ENCODE assay signal across 8 cellular contexts in genomic region chr4:78777556-78777900, GRCh38. TPM values are rescaled to one million over a fixed set of nuclear protein-coding genes. Genes with fewer than 3 reads are reported as not detected.
A peak's percentile ranks its signal among the peaks of the same experiment; 100 is the strongest.
DNase-seq lines count a peak whose midpoint lies in the region; ATAC-seq, FAIRE-seq and TF ChIP-seq lines count a peak whose summit lies in the region.

No MANE protein-coding gene starts in this region.

- TF ChIP-seq CTCF in A549 (IDR thresholded peaks at IDR 0.05) (no peak), bronchial epithelial cell (IDR thresholded peaks at IDR 0.05; ENCODE audit: insufficient read depth, low read length, severe bottlenecking) (no peak), GM13977 (IDR thresholded peaks at IDR 0.05; ENCODE audit: extremely low read depth, insufficient read depth, missing control alignments) (no peak)

- WGBS in A549 (ENCODE audit: missing lambda C conversion rate) = 77% methylated on average over 7 of the region's 7 CpGs

- H3K27me3 ChIP-seq in HUES6 (ENCODE audit: control insufficient read depth, insufficient read depth, low read length) = no peaks in the 10 kb centered on the region
- no peaks in the 10 kb centered on the region for H3K27me3 ChIP-seq in bronchial epithelial cell (ENCODE audit: control insufficient read depth, insufficient read depth, low read length)
- H3K27me3 ChIP-seq in muscle layer of colon (ENCODE audit: control insufficient read depth in 1 of 2, insufficient read depth in 2 of 2, low read length in 2 of 2) = no peaks in the 10 kb centered on the region

- CTCF ChIA-PET in A549 (lab: Yijun Ruan, JAX) = no interaction called here

- H3K4me1 ChIP-seq in A549 = peaks cover 18% of the 10 kb centered on the region; the same call in 2 of the 3 replicates
- H3K4me1 ChIP-seq in HUES6 (ENCODE audit: control insufficient read depth, insufficient read depth, low read length) = peaks cover 32% of the 10 kb centered on the region
- peaks cover 18% of the 10 kb centered on the region for H3K4me1 ChIP-seq in muscle layer of colon (ENCODE audit: insufficient read depth, low read length)

- H3K9ac ChIP-seq in HUES6 (ENCODE audit: low read length) = no peak overlapping the region
- H3K9ac ChIP-seq in muscle layer of colon (ENCODE audit: low read length) = peak overlapping the region; percentile 65

- POLR2A ChIA-PET in A549 (lab: Yijun Ruan, JAX) = interaction anchor here (1.7 to 2.2 kb wide), 2 partner anchors 116 to 132 kb away, joined by 12 to 18 read pairs; no protein-coding TSS in a partner anchor

- no peaks in the 10 kb centered on the region for H3K9me3 ChIP-seq in A549
- H3K9me3 ChIP-seq in HUES6 (ENCODE audit: control insufficient read depth, insufficient read depth, low read depth, low read length) = no peaks in the 10 kb centered on the region
- H3K9me3 ChIP-seq in muscle layer of colon (ENCODE audit: low read length) = no peaks in the 10 kb centered on the region

- H3K36me3 ChIP-seq in HUES6 (ENCODE audit: control insufficient read depth, insufficient read depth, low read length) (no peaks in the 10 kb centered on the region), bronchial epithelial cell (ENCODE audit: control insufficient read depth, insufficient read depth, low read length) (no peaks in the 10 kb centered on the region), muscle layer of colon (ENCODE audit: insufficient read depth, low read length) (no peaks in the 10 kb centered on the region)

- no peak for TF ChIP-seq POLR2A in A549 (IDR thresholded peaks at IDR 0.05; ENCODE audit: low read length)

- no peak for DNase-seq in A549 (ENCODE audit: low read depth in 1 of 2, low spot score in 1 of 2)
- DNase-seq in bronchial epithelial cell (ENCODE audit: low read depth) = no peak
- DNase-seq in GM13977 (ENCODE audit: low spot score) = no peak
- DNase-seq in iPS-NIHi11 (ENCODE audit: low spot score) = no peak
- DNase-seq in C1 segment of cervical spinal cord (lab: John Stamatoyannopoulos, UW) = no peak
- DNase-seq in effector CD4-positive, alpha-beta T cell = no peak

- H3K4me2 ChIP-seq in A549 = peak overlapping the region; percentile 73

- H3K4me3 ChIP-seq in A549 (peak overlapping the region; percentile 64), HUES6 (ENCODE audit: low read depth, low read length) (peak overlapping the region; percentile 79), bronchial epithelial cell (ENCODE audit: low read depth, low read length) (peak overlapping the region; percentile 96), muscle layer of colon (ENCODE audit: low read depth in 1 of 2, low read length in 2 of 2) (peak overlapping the region in 1 of 2 donors; percentile 85)

- H3K27ac ChIP-seq in A549 = no peak overlapping the region; a peak in 1 of 6 replicates
- H3K27ac ChIP-seq in HUES6 (ENCODE audit: low read depth, low read length) = no peak overlapping the region
- no peak overlapping the region for H3K27ac ChIP-seq in muscle layer of colon (ENCODE audit: low read depth, low read length)

- ATAC-seq in A549 = no peak

- no peak for TF ChIP-seq EP300 in A549 (IDR thresholded peaks at IDR 0.05)

- no peak for FAIRE-seq in A549 (lab: Jason Lieb, UNC)
- no peak for FAIRE-seq in bronchial epithelial cell (lab: Jason Lieb, UNC)

- in situ Hi-C loops in GM13977 (cut with MboI; ENCODE audit: low pct_unique_long_range_greater_than_20kb, low sequenced_read_pairs, unreplicated experiment) = no loop called here

- no peak for TF ChIP-seq RAD21 in A549 (conservative IDR thresholded peaks at IDR 0.05 in 1 of 2, IDR thresholded peaks at IDR 0.05 in 1 of 2)

TF ChIP-seq in A549, 52 proteins besides CTCF, POLR2A, EP300 and RAD21:
- TF ChIP-seq ZSCAN20 (CRISPR knock-in tag; IDR thresholded peaks at IDR 0.05) (no peak), ZC3H11A (IDR thresholded peaks at IDR 0.05) (no peak), CBX2 (IDR thresholded peaks at IDR 0.05; ENCODE audit: borderline replicate concordance, low read depth) (no peak), TP53 (CRISPR knock-in tag; IDR thresholded peaks at IDR 0.05) (no peak), HOXB5 (CRISPR knock-in tag; IDR thresholded peaks at IDR 0.05) (no peak), CBX8 (IDR thresholded peaks at IDR 0.05) (no peak)

RNA-seq across cellular contexts. Expression of gene BMP2K, which starts 1.4 kb away (rescaled TPM):
- 18.7 and 19.7 TPM in 2 replicates for polyA plus RNA-seq in A549 (2011; rRNA removed)
- polyA plus RNA-seq in A549 (2012; cell fraction: cytosol; rRNA removed) = 4.6 and 6.6 TPM in 2 replicates
- polyA plus RNA-seq in A549 (2012; cell fraction: nucleus; rRNA removed) = 3.4 and 3.8 TPM in 2 replicates
- 9.9 to 11.1 TPM (median 10.9 TPM) in 3 replicates for polyA plus RNA-seq in A549 (2017; fragmentation: RNase III; extraction: RNeasy Plus Mini Kit Qiagen cat#74134 plus additional on column Dnase treatment)
- polyA minus RNA-seq in A549 (2011; rRNA and poly(A)+ RNA removed) = 14.2 and 17.8 TPM in 2 replicates
- 41.3 and 43.1 TPM in 2 replicates for total RNA-seq in bronchial epithelial cell
